ENCODE assay signal across 15 cellular contexts in the genomic region with DNA sequence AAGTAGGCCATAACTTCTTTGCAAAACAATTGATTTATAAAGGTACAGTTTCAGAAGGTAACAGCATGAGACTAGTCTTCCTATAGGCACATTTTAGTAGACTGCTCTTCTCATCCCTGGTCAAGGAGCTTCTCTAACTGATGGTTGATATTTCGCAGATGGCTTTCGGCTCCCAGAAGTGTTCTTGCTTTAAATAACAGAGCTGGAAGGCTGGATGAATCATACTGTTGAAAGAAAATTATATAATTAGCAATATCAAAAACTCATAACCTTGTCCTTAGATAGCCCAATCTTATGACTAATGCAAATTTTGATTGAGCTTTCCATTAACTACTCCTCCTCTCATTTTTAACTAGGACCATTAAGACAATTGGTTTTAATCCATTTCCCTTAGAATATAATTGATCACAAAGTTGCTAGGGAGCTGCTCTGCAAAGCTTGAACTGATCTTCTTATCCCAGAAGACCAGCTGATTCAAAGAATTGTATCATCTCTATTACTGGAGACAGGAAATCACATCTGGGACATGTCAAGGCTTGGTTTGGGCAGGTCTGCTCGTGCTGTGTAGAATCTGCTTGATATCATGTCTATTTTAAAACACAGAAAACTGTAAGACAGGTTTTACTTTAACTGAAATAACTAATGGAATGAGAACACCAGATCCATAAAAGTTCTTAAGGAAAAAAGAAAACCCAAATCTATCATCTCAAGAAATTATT. TPM values are rescaled to one million over a fixed set of nuclear protein-coding genes. Genes with fewer than 3 reads are reported as not detected.
DNase-seq lines count a peak whose midpoint lies in the region; ATAC-seq and TF ChIP-seq lines count a peak whose summit lies in the region.
"Had no signal": no experiment of that assay in that cellular context is flagged by ENCODE, and none has a peak within 500 bp of the region (broad histone marks: within the 10 kb centered on the region; RNA-seq: fewer than 3 reads in every experiment).

No MANE protein-coding gene starts in this region.

- no peak overlapping the region for H2AK5ac ChIP-seq in mesenchymal stem cell (ENCODE audit: low read length, severe bottlenecking)

- H3K9me3 ChIP-seq in mesenchymal stem cell (ENCODE audit: control insufficient read depth, low read length) (no peaks in the 10 kb centered on the region), thyroid gland (no peaks in the 10 kb centered on the region)
- H3K9me3 ChIP-seq: testis had no signal

- H3K4me3 Mint-ChIP-seq in HFFc6 = no peak overlapping the region
- H3K4me3 Mint-ChIP-seq: activated naive CD8-positive, alpha-beta T cell treated with anti-CD3 and anti-CD28 coated beads for 36 hours; T-cell had no signal

- H3K18ac ChIP-seq in mesenchymal stem cell (ENCODE audit: low read depth in 1 of 2, low read length in 2 of 2) = no peak overlapping the region

- no peaks in the 10 kb centered on the region for H3K27me3 ChIP-seq in mesenchymal stem cell (ENCODE audit: control insufficient read depth in 1 of 2, insufficient read depth in 1 of 2, low read length in 2 of 2)
- H3K27me3 ChIP-seq in thyroid gland = no peaks in the 10 kb centered on the region
- H3K27me3 ChIP-seq: testis had no signal

- H2AFZ ChIP-seq in mesenchymal stem cell (ENCODE audit: low read depth, low read length) = no peak overlapping the region

- H2BK120ac ChIP-seq in mesenchymal stem cell (ENCODE audit: low read depth, low read length) = no peak overlapping the region

- H3K4me1 ChIP-seq in mesenchymal stem cell (ENCODE audit: control insufficient read depth, insufficient read depth, low read depth, low read length) (peaks cover 5% of the 10 kb centered on the region), thyroid gland (no peaks in the 10 kb centered on the region)
- H3K4me1 ChIP-seq: testis had no signal

- no peaks in the 10 kb centered on the region for H3K9me3 Mint-ChIP-seq in HFFc6
- no peaks in the 10 kb centered on the region for H3K9me3 Mint-ChIP-seq in activated naive CD4-positive, alpha-beta T cell treated with anti-CD3 and anti-CD28 coated beads, Interleukin-2, amount 50 U/mL, for 72 hours
- H3K9me3 Mint-ChIP-seq: activated naive CD8-positive, alpha-beta T cell treated with anti-CD3 and anti-CD28 coated beads for 36 hours; T-cell had no signal

- no peak overlapping the region for H3K14ac ChIP-seq in mesenchymal stem cell (ENCODE audit: low read length in 2 of 2)

- no peak overlapping the region for H3K4ac ChIP-seq in mesenchymal stem cell (ENCODE audit: low read depth in 1 of 2, low read length in 2 of 2)

- no peak overlapping the region for H3K4me2 ChIP-seq in mesenchymal stem cell (ENCODE audit: low read length, poor library complexity, severe bottlenecking)

- intact Hi-C loops in thyroid gland (cut with DNase I) = no loop called here

- no peaks in the 10 kb centered on the region for H3K27me3 Mint-ChIP-seq in HFFc6 (ENCODE audit: insufficient read depth)
- H3K27me3 Mint-ChIP-seq: activated naive CD8-positive, alpha-beta T cell treated with anti-CD3 and anti-CD28 coated beads for 36 hours; T-cell had no signal

- H3K36me3 ChIP-seq in mesenchymal stem cell (ENCODE audit: control insufficient read depth in 1 of 2, insufficient read depth in 2 of 2, low read depth in 1 of 2, low read length in 2 of 2) = peaks cover 0 to 28% of the 10 kb centered on the region in 2 experiments
- peaks cover 0 to 8% of the 10 kb centered on the region in 2 donors for H3K36me3 ChIP-seq in thyroid gland

- H3K4me1 Mint-ChIP-seq in HFFc6 (ENCODE audit: low read depth) = peaks cover 24% of the 10 kb centered on the region
- H3K4me1 Mint-ChIP-seq: activated naive CD8-positive, alpha-beta T cell treated with anti-CD3 and anti-CD28 coated beads for 36 hours; T-cell had no signal

- H3K9ac ChIP-seq in mesenchymal stem cell (ENCODE audit: low read length) = peak overlapping the region; percentile 3

- no CpG with 5 or more reads among the region's 3 CpGs for WGBS in mesenchymal stem cell
- 91 to 93% methylated on average over 3 of the region's 3 CpGs for WGBS in thyroid gland, 2 donors

- peak overlapping the region; percentile 26; the same call in 1 of the 2 replicates for H3K27ac Mint-ChIP-seq in HFFc6
- no peak overlapping the region for H3K27ac Mint-ChIP-seq in activated naive CD4-positive, alpha-beta T cell treated with anti-CD3 and anti-CD28 coated beads, Interleukin-2, amount 50 U/mL, for 72 hours
- H3K27ac Mint-ChIP-seq: activated naive CD8-positive, alpha-beta T cell treated with anti-CD3 and anti-CD28 coated beads for 36 hours; T-cell had no signal

- H3K4me3 ChIP-seq in mesenchymal stem cell (ENCODE audit: insufficient read depth in 1 of 2, low read depth in 1 of 2, low read length in 2 of 2) (no peak overlapping the region), thyroid gland (replicated peaks in 1 of 3) (no peak overlapping the region)
- H3K4me3 ChIP-seq: testis had no signal

- H3K36me3 Mint-ChIP-seq in HFFc6 (ENCODE audit: low read depth) = peaks cover 24% of the 10 kb centered on the region
- peaks cover 10 to 39% of the 10 kb centered on the region in 2 donors for H3K36me3 Mint-ChIP-seq in activated naive CD4-positive, alpha-beta T cell treated with anti-CD3 and anti-CD28 coated beads, Interleukin-2, amount 50 U/mL, for 72 hours

- ATAC-seq in SK-N-SH treated with all-trans-retinoic acid at 6 μM for 48 hours = peak; percentile 88
- ATAC-seq in GM19397 (IDR thresholded peaks at IDR 0.05; ENCODE audit: unreplicated experiment) = no peak
- no peak for ATAC-seq in activated naive CD4-positive, alpha-beta T cell treated with anti-CD3 and anti-CD28 coated beads, Interleukin-2, amount 50 U/mL, for 72 hours
- ATAC-seq: left lobe of liver, T-cell had no signal

- no peak overlapping the region for H2BK12ac ChIP-seq in mesenchymal stem cell (ENCODE audit: low read length in 2 of 2)

- H2BK15ac ChIP-seq in mesenchymal stem cell (ENCODE audit: low read depth, poor library complexity, severe bottlenecking) = no peak overlapping the region

- DNase-seq in HFFc6 = no peak
- peak; percentile 12 for DNase-seq in fibroblast of peridontal ligament (ENCODE audit: extremely low read depth)
- DNase-seq in mesenchymal stem cell = peak; percentile 18
- no peak for DNase-seq in activated naive CD4-positive, alpha-beta T cell treated with anti-CD3 and anti-CD28 coated beads, Interleukin-2, amount 50 U/mL, for 72 hours (ENCODE audit: low spot score in 2 of 2)
- no peak for DNase-seq in thyroid gland
- DNase-seq: activated naive CD8-positive, alpha-beta T cell treated with anti-CD3 and anti-CD28 coated beads for 36 hours; COR-L47; NCI-H1048; NCI-H2081 treated with DMSO at 0.1 percent for 48 hours; NCI-H524 treated with DMSO at 0.1 percent for 48 hours; T-cell; testis had no signal

- H3K23ac ChIP-seq in mesenchymal stem cell (ENCODE audit: low read length in 2 of 2) = no peak overlapping the region

- no peak overlapping the region for H2BK5ac ChIP-seq in mesenchymal stem cell (ENCODE audit: low read depth, low read length, poor library complexity, severe bottlenecking)

- no peak overlapping the region for H4K91ac ChIP-seq in mesenchymal stem cell (ENCODE audit: low read length)

- H4K8ac ChIP-seq in mesenchymal stem cell (ENCODE audit: low read length) = no peak overlapping the region

- H3K27ac ChIP-seq in mesenchymal stem cell (ENCODE audit: low read length, poor library complexity, severe bottlenecking) (peak overlapping the region; percentile 79), thyroid gland (no peak overlapping the region)
- H3K27ac ChIP-seq: testis had no signal

- no peak for TF ChIP-seq POLR2A in thyroid gland (IDR thresholded peaks at IDR 0.05)

- TF ChIP-seq CTCF in HFFc6 (IDR thresholded peaks at IDR 0.05) (no peak), thyroid gland (IDR thresholded peaks at IDR 0.05) (no peak)

- no peaks in the 10 kb centered on the region for H3K79me1 ChIP-seq in mesenchymal stem cell (replicated peaks; ENCODE audit: low read length, poor library complexity, severe bottlenecking)

RNA-seq across cellular contexts. Expression of gene CENPU, which starts 38.6 kb away (rescaled TPM):
- total RNA-seq in HFFc6 (2021; fragmentation: NEBNext Ultra II Directional; extraction: Animal tissue kit (Norgen Biotek cat#: 25700)) = 10 to 100 TPM in 5 of 6 experiments, 1 to 10 TPM in 1; 8.8 to 19.1 (median 17.0) TPM
- polyA plus RNA-seq in mesenchymal stem cell (2013, experiment 1 of 2) = 6.4 TPM
- 6.5 TPM for polyA plus RNA-seq in mesenchymal stem cell (2013, experiment 2 of 2)
- total RNA-seq in activated naive CD4-positive, alpha-beta T cell treated with anti-CD3 and anti-CD28 coated beads, Interleukin-2, amount 50 U/mL, for 72 hours = 10 to 100 TPM; 73.8 to 75.1 TPM
- total RNA-seq in thyroid gland = 1 to 10 TPM in 3 of 4 donors, not detected in 1; 1.8 to 3.5 (median 1.9) TPM

RNA-seq across cellular contexts. Expression of gene PRIMPOL, which starts 45.8 kb away (rescaled TPM):
- 10 to 100 TPM in 4 of 6 experiments, 1 to 10 TPM in 2; 9.0 to 11.3 (median 10.8) TPM for total RNA-seq in HFFc6 (2021; fragmentation: NEBNext Ultra II Directional; extraction: Animal tissue kit (Norgen Biotek cat#: 25700))
- polyA plus RNA-seq in mesenchymal stem cell (2013, experiment 1 of 2) = 3.9 TPM
- polyA plus RNA-seq in mesenchymal stem cell (2013, experiment 2 of 2) = 4.3 TPM
- 10 to 100 TPM; 10.8 to 24.9 TPM for total RNA-seq in activated naive CD4-positive, alpha-beta T cell treated with anti-CD3 and anti-CD28 coated beads, Interleukin-2, amount 50 U/mL, for 72 hours
- 10 to 100 TPM; 14.4 to 29.4 (median 22.3) TPM for total RNA-seq in thyroid gland

RNA-seq across cellular contexts. Expression of gene CASP3, which starts 46.1 kb away (rescaled TPM):
- total RNA-seq in HFFc6 (2021; fragmentation: NEBNext Ultra II Directional; extraction: Animal tissue kit (Norgen Biotek cat#: 25700)) = 10 to 100 TPM; 25.8 to 31.6 (median 26.5) TPM
- polyA plus RNA-seq in mesenchymal stem cell (2013, experiment 1 of 2) = 17.8 TPM
- 19.5 TPM for polyA plus RNA-seq in mesenchymal stem cell (2013, experiment 2 of 2)
- total RNA-seq in activated naive CD4-positive, alpha-beta T cell treated with anti-CD3 and anti-CD28 coated beads, Interleukin-2, amount 50 U/mL, for 72 hours = 10 to 100 TPM; 42.0 to 58.7 TPM
- total RNA-seq in thyroid gland = 10 to 100 TPM; 10.1 to 23.6 (median 15.7) TPM

Comparison
In these comparisons a context has a peak if more than half of its experiments do, and no peak if none do; other contexts are left out.
1. DNase-seq: peak in fibroblast of peridontal ligament (single experiment) and mesenchymal stem cell (single experiment); none in HFFc6 (single experiment), activated naive CD4-positive, alpha-beta T cell treated with anti-CD3 and anti-CD28 coated beads, Interleukin-2, amount 50 U/mL, for 72 hours (0 of 2) and thyroid gland (0 of 2).